ENCODE assay signal across 11 cellular contexts in the genomic region with DNA sequence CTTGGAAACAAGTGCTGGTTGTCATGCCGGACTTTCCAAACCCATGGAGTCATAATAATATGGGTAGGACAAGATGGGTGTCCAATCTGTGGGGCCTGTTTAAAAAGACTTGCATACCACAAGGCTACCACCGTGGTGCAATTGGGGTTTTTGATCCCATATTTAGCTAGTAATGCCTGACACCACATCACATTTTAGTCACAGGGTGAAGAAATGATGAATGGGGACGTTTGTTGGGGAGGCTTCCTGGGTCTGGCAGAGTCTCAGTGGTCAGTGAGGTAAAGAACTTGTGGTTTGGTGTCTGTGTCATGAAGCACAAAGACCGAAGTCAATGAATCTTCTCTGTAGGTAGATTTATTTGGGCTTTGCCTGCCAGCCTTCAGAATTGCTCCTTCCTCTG. TPM values are rescaled to one million over a fixed set of nuclear protein-coding genes. Genes with fewer than 3 reads are reported as not detected.
DNase-seq lines count a peak whose midpoint lies in the region; ATAC-seq and TF ChIP-seq lines count a peak whose summit lies in the region.
"Had no signal": no experiment of that assay in that cellular context is flagged by ENCODE, and none has a peak within 500 bp of the region (broad histone marks: within the 10 kb centered on the region; RNA-seq: fewer than 3 reads in every experiment).

No MANE protein-coding gene starts in this region.

- peak; percentile 76 for ATAC-seq in GM18909 (IDR thresholded peaks at IDR 0.05; ENCODE audit: poor library complexity, unreplicated experiment)
- ATAC-seq in HG03066 (IDR thresholded peaks at IDR 0.05; ENCODE audit: low read depth, unreplicated experiment), result peak; percentile 52
- ATAC-seq in left lobe of liver, result no peak
- no peak for ATAC-seq in GM19467 (IDR thresholded peaks at IDR 0.05; ENCODE audit: unreplicated experiment)

- H3K4me1 ChIP-seq in tibial artery (peaks cover 0 to 32% (median 15%) of the 10 kb centered on the region in 4 donors), GM23248 (ENCODE audit: insufficient read depth) (peaks cover 25% of the 10 kb centered on the region)

- H3K4me3 ChIP-seq in AG10803 (ENCODE audit: low read length) (no peak overlapping the region), tibial artery (no peak overlapping the region), GM23248 (no peak overlapping the region)
- H3K4me3 ChIP-seq: ascending aorta, skin epidermis had no signal

- in situ Hi-C loops in SK-MEL-5 (cut with HindIII; ENCODE audit: low pct_unique_long_range_greater_than_20kb, low sequenced_read_pairs) (no loop called here), GM23248 (cut with MboI) (no loop called here)

- H3K27me3 ChIP-seq in tibial artery, result no peaks in the 10 kb centered on the region
- H3K27me3 ChIP-seq in GM23248 (replicated peaks; ENCODE audit: insufficient read depth), result no peaks in the 10 kb centered on the region
- H3K27me3 ChIP-seq: ascending aorta had no signal

- peaks cover 16% of the 10 kb centered on the region for H3F3A ChIP-seq in GM23248 (ENCODE audit: insufficient read depth)

- H3K27ac ChIP-seq in tibial artery (no peak overlapping the region), GM23248 (no peak overlapping the region)
- H3K27ac ChIP-seq: ascending aorta, skin epidermis had no signal

- intact Hi-C loops in tibial artery (cut with DNase I; ENCODE audit: low total_unique reads), result no loop called here

- H3K9me3 ChIP-seq in tibial artery, result no peaks in the 10 kb centered on the region
- H3K9me3 ChIP-seq in GM23248 (ENCODE audit: low read depth), result no peaks in the 10 kb centered on the region
- H3K9me3 ChIP-seq: ascending aorta had no signal

- no peaks in the 10 kb centered on the region for H4K20me1 ChIP-seq in GM23248 (ENCODE audit: insufficient read depth)

- no peak overlapping the region for H3K4me2 ChIP-seq in GM23248 (ENCODE audit: unreplicated experiment)

- no peaks in the 10 kb centered on the region for H3K79me2 ChIP-seq in GM23248 (ENCODE audit: insufficient read depth)

- no peaks in the 10 kb centered on the region for H3K9me2 ChIP-seq in GM23248 (ENCODE audit: insufficient read depth)

- no peak overlapping the region for H2AFZ ChIP-seq in GM23248

- H3K36me3 ChIP-seq in tibial artery (no peaks in the 10 kb centered on the region), GM23248 (ENCODE audit: low read depth) (no peaks in the 10 kb centered on the region)
- H3K36me3 ChIP-seq: ascending aorta had no signal

- WGBS in GM23248 (ENCODE audit: low coverage in 1 of 2, low lambda C conversion rate in 2 of 2, missing lambda C conversion rate in 2 of 2), 2 experiments, result 52% methylated on average over 4 of the region's 4 CpGs

- peak; percentile 23 for DNase-seq in AG10803 (ENCODE audit: low read depth)
- DNase-seq in SK-MEL-5 (ENCODE audit: low read depth, low spot score), result peak; percentile 95
- DNase-seq in left lobe of liver (ENCODE audit: low spot score), result no peak
- DNase-seq in tibial artery, result no peak
- no peak for DNase-seq in GM23248
- DNase-seq: NCI-H1048 had no signal

- TF ChIP-seq CTCF in AG10803 (conservative IDR thresholded peaks at IDR 0.05; ENCODE audit: low read length) (no peak), tibial artery (IDR thresholded peaks at IDR 0.05) (no peak)

- H3K9ac ChIP-seq in GM23248, result no peak overlapping the region

RNA-seq across cellular contexts. Expression of gene P3H2, which starts 31.0 kb away (rescaled TPM):
- total RNA-seq in SK-MEL-5 (2014; rRNA removed; shearing (Covaris generic)), result 17.5 and 18.1 TPM in 2 replicates
- polyA plus RNA-seq in SK-MEL-5 (2015; cell fraction: cytosol; rRNA removed), result 11.3 and 12.4 TPM in 2 replicates
- 4.3 and 8.8 TPM in 2 replicates for polyA plus RNA-seq in SK-MEL-5 (2015; cell fraction: nucleus; rRNA removed)
- total RNA-seq in left lobe of liver, result 3.9 TPM
- total RNA-seq in GM23248 (2014; rRNA removed; shearing (Covaris generic)), result 14.9 and 41.5 TPM in 2 replicates
- 4.7 and 5.3 TPM in 2 replicates for polyA plus RNA-seq in GM23248 (2016; fragmentation: Nextera tagmentation; extraction: Ambion mirVana)

Comparison
In these comparisons a context has a peak if more than half of its experiments do, and no peak if none do; other contexts are left out.
1. DNase-seq: peak in AG10803 (single experiment) and SK-MEL-5 (single experiment); none in left lobe of liver (single experiment), tibial artery (0 of 2) and GM23248 (single experiment).
2. ATAC-seq: peak in GM18909 (single experiment) and HG03066 (single experiment); none in left lobe of liver (single experiment) and GM19467 (single experiment).